In genomic region chr1:20698195-20698910, GRCh38 we compare ENCODE assay signal across 14 cellular contexts. TPM values are rescaled to one million over a fixed set of nuclear protein-coding genes. Genes with fewer than 3 reads are reported as not detected.
A peak's percentile ranks its signal among the peaks of the same experiment; 100 is the strongest.
DNase-seq lines count a peak whose midpoint lies in the region; ATAC-seq, FAIRE-seq and TF ChIP-seq lines count a peak whose summit lies in the region.
"Had no signal": no experiment of that assay in that cellular context is flagged by ENCODE, and none has a peak within 500 bp of the region (broad histone marks: within the 10 kb centered on the region; RNA-seq: fewer than 3 reads in every experiment).

No MANE protein-coding gene starts in this region.

- TF ChIP-seq CTCF in RWPE1 (conservative IDR thresholded peaks at IDR 0.05; ENCODE audit: low read depth) = no peak
- TF ChIP-seq CTCF in esophagus muscularis mucosa (IDR thresholded peaks at IDR 0.05) = no peak

- H3K27me3 Mint-ChIP-seq in stimulated activated naive CD8-positive, alpha-beta T cell treated with anti-CD3 and anti-CD28 coated beads, Interleukin-15, amount 100 ng/mL, for 72 hours = peaks cover 10% of the 10 kb centered on the region

- TF ChIP-seq EP300 in esophagus muscularis mucosa (IDR thresholded peaks at IDR 0.05) = no peak

- peaks cover 7 to 33% (median 29%) of the 10 kb centered on the region in 4 donors for H3K4me1 ChIP-seq in esophagus muscularis mucosa

- DNase-seq in ELR (ENCODE audit: low read depth) = peak; percentile 83
- DNase-seq in RWPE1 (ENCODE audit: low spot score) = peak; percentile 50
- no peak for DNase-seq in esophagus muscularis mucosa (ENCODE audit: extremely low spot score)
- peak; percentile 10 for DNase-seq in occipital lobe (lab: John Stamatoyannopoulos, UW)
- DNase-seq in frontal cortex (ENCODE audit: low spot score in 2 of 2) = no peak
- no peak for DNase-seq in stimulated activated naive CD8-positive, alpha-beta T cell treated with anti-CD3 and anti-CD28 coated beads, Interleukin-15, amount 100 ng/mL, for 72 hours
- DNase-seq in activated T-cell treated with anti-CD3 and anti-CD28 coated beads, Interleukin-2, amount 50 U/mL, for 1 hour = no peak
- DNase-seq: activated CD8-positive, alpha-beta memory T cell treated with anti-CD3 and anti-CD28 coated beads, Interleukin-2, amount 50 U/mL, for 48 hours; caudate nucleus; GOT3; NCI-H1105; stimulated activated CD4-positive, alpha-beta T cell treated with anti-CD3 and anti-CD28 coated beads, Interleukin-12 subunit alpha, Interleukin-12 subunit beta, amount 100 ng/mL, for 4 hours had no signal

- FAIRE-seq in frontal cortex (lab: Jason Lieb, UNC) = no peak

- H3K27ac ChIP-seq in RWPE1 = peak overlapping the region; percentile 92
- peak overlapping the region; percentile 22 to 91 (median 60) for H3K27ac ChIP-seq in esophagus muscularis mucosa (replicated peaks in 1 of 4)

- CTCF ChIA-PET in RWPE1 (lab: Yijun Ruan, JAX) = interaction anchor here (0.7 to 2.2 kb wide), 3 partner anchors 9 to 657 kb away, joined by 3 to 7 read pairs (median 4); no protein-coding TSS in a partner anchor

- H3K9me3 ChIP-seq in esophagus muscularis mucosa = no peaks in the 10 kb centered on the region

- no peak overlapping the region for H3K27ac Mint-ChIP-seq in stimulated activated naive CD8-positive, alpha-beta T cell treated with anti-CD3 and anti-CD28 coated beads, Interleukin-15, amount 100 ng/mL, for 72 hours
- H3K27ac Mint-ChIP-seq: memory B cell had no signal

- POLR2A ChIA-PET in RWPE1 (lab: Yijun Ruan, JAX; ENCODE audit: low non-redundant PET) = interaction anchor here (0.6 kb wide), 1 partner anchor 17 kb away, joined by 10 read pairs; no protein-coding TSS in a partner anchor

- no peak overlapping the region for H3K4me3 ChIP-seq in esophagus muscularis mucosa

- H3K36me3 ChIP-seq in esophagus muscularis mucosa = no peaks in the 10 kb centered on the region

- TF ChIP-seq POLR2A in esophagus muscularis mucosa (IDR thresholded peaks at IDR 0.05; ENCODE audit: low read depth) = no peak

- WGBS in esophagus muscularis mucosa = 75% methylated on average over 18 of the region's 18 CpGs

- no peak for ATAC-seq in stimulated activated naive CD8-positive, alpha-beta T cell treated with anti-CD3 and anti-CD28 coated beads, Interleukin-15, amount 100 ng/mL, for 72 hours
- ATAC-seq in GM18867 (IDR thresholded peaks at IDR 0.05; ENCODE audit: unreplicated experiment) = no peak

- intact Hi-C loops in esophagus muscularis mucosa (cut with DNase I) = loop anchor here (2.0 to 10.0 kb wide), 3 partner anchors 34 to 286 kb away; partner anchors contain the start of genes HP1BP3 and SH2D5

- peaks cover 12% of the 10 kb centered on the region for H3K4me1 Mint-ChIP-seq in stimulated activated naive CD8-positive, alpha-beta T cell treated with anti-CD3 and anti-CD28 coated beads, Interleukin-15, amount 100 ng/mL, for 72 hours

- H3K9me3 Mint-ChIP-seq in stimulated activated naive CD8-positive, alpha-beta T cell treated with anti-CD3 and anti-CD28 coated beads, Interleukin-15, amount 100 ng/mL, for 72 hours = no peaks in the 10 kb centered on the region
- H3K9me3 Mint-ChIP-seq: memory B cell had no signal

- H3K4me3 Mint-ChIP-seq in stimulated activated naive CD8-positive, alpha-beta T cell treated with anti-CD3 and anti-CD28 coated beads, Interleukin-15, amount 100 ng/mL, for 72 hours = no peak overlapping the region
- H3K4me3 Mint-ChIP-seq: memory B cell had no signal

- no peaks in the 10 kb centered on the region for H3K27me3 ChIP-seq in esophagus muscularis mucosa

RNA-seq across cellular contexts. Expression of gene KIF17, which starts 19.5 kb away (rescaled TPM):
- total RNA-seq in esophagus muscularis mucosa = 1 to 10 TPM; 2.0 to 7.3 (median 3.4) TPM
- 4.4 TPM for total RNA-seq in occipital lobe
- 10.2 TPM for total RNA-seq in frontal cortex

RNA-seq across cellular contexts. Expression of gene SH2D5, which starts 34.1 kb away (rescaled TPM):
- total RNA-seq in esophagus muscularis mucosa = 1 to 10 TPM in 2 of 4 donors, under 1 TPM in 2; 0.42 to 7.2 (median 1.7) TPM
- 0.62 TPM for total RNA-seq in occipital lobe
- 1.6 TPM for total RNA-seq in frontal cortex

RNA-seq across cellular contexts. Expression of gene DDOST, which starts 37.2 kb away (rescaled TPM):
- total RNA-seq in esophagus muscularis mucosa (100 to 1,000 TPM in 2 of 4 donors, 10 to 100 TPM in 2; 86.4 to 126 (median 103) TPM), occipital lobe (90.0 TPM), frontal cortex (110 TPM)

Comparison
In these comparisons a context has a peak if more than half of its experiments do, and no peak if none do; other contexts are left out.
1. DNase-seq: peak in ELR (single experiment), RWPE1 (single experiment) and occipital lobe (single experiment); none in esophagus muscularis mucosa (single experiment), frontal cortex (0 of 2), stimulated activated naive CD8-positive, alpha-beta T cell treated with anti-CD3 and anti-CD28 coated beads, Interleukin-15, amount 100 ng/mL, for 72 hours (0 of 2) and activated T-cell treated with anti-CD3 and anti-CD28 coated beads, Interleukin-2, amount 50 U/mL, for 1 hour (single experiment).